ENCODE assay signal across 8 cellular contexts in the genomic region with DNA sequence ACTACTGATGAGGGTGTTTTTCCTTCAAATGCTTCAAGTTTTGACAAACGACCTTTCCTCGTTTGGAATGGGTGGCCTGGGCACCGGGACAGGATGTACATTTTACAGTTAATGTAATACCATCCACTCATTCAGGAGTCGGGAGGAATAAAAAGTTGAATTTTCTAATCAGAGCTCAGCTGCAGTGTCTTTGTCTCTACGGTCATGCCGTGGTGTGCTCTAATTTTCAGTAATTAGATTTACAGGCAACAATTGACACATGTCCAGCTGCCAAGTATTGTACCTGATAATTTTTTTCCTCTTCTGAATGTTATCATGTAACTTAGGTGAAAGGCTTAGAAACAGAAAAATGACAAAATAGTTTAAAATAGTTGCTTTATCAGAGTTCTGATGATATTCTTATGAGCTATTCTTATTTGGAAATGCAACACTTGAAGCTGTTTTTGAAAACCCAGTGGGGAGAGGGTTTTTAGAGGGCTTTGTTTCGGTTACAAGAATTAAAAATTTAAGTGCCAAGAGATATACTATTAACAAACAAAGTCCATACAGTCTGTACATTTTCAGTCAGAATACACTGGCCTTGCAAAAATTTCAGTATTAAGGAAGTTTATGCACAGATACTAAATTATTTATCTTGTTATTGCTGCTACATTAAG. TPM values are rescaled to one million over a fixed set of nuclear protein-coding genes. Genes with fewer than 3 reads are reported as not detected.
A peak's percentile ranks its signal among the peaks of the same experiment; 100 is the strongest.
DNase-seq lines count a peak whose midpoint lies in the region; ATAC-seq and TF ChIP-seq lines count a peak whose summit lies in the region.

No MANE protein-coding gene starts in this region.

- H3F3A ChIP-seq in SK-N-SH (replicated peaks; ENCODE audit: insufficient read depth) (peaks cover 34% of the 10 kb centered on the region), PC-9 (ENCODE audit: insufficient read depth, low read depth) (peaks cover 18% of the 10 kb centered on the region)

- BruUV-seq in PC-9 (replicated peaks; lab: Mats Ljungman, UMichigan): no TSS peak

- H4K20me1 ChIP-seq in SK-N-SH (ENCODE audit: insufficient read depth) (no peaks in the 10 kb centered on the region), PC-9 (ENCODE audit: insufficient read depth) (no peaks in the 10 kb centered on the region), fibroblast of lung (ENCODE audit: control insufficient read depth, extremely low read depth, insufficient read depth, low read length) (no peaks in the 10 kb centered on the region)

- no peak for TF ChIP-seq EP300 in SK-N-SH (IDR thresholded peaks at IDR 0.05; ENCODE audit: borderline replicate concordance in 1 of 2, low read depth in 1 of 2, low read length in 1 of 2)

- peaks cover 0 to 15% of the 10 kb centered on the region in 2 experiments; a peak in 3 of 4 replicates for H3K4me1 ChIP-seq in SK-N-SH (ENCODE audit: control insufficient read depth in 1 of 2, insufficient read depth in 2 of 2, low read depth in 1 of 2, low read length in 1 of 2)
- peaks cover 24% of the 10 kb centered on the region for H3K4me1 ChIP-seq in PC-9 (replicated peaks; ENCODE audit: insufficient read depth)
- H3K4me1 ChIP-seq in fibroblast of lung (ENCODE audit: control insufficient read depth, extremely low read depth, insufficient read depth, low read length): no peaks in the 10 kb centered on the region
- peaks cover 17% of the 10 kb centered on the region for H3K4me1 ChIP-seq in stomach smooth muscle (ENCODE audit: control insufficient read depth, insufficient read depth, low read length)

- POLR2A ChIA-PET in SK-N-SH (lab: Yijun Ruan, JAX): no interaction called here
- POLR2A ChIA-PET in PC-9 (lab: Charles Lee; ENCODE audit: unreplicated experiment): interaction anchor here (0.6 kb wide), 1 partner anchor 8 kb away, joined by 4 read pairs; no protein-coding TSS in a partner anchor

- H3K9me2 ChIP-seq in SK-N-SH: no peaks in the 10 kb centered on the region
- H3K9me2 ChIP-seq in PC-9 (ENCODE audit: insufficient read depth): no peaks in the 10 kb centered on the region

- no peak for TF ChIP-seq RAD21 in SK-N-SH (IDR thresholded peaks at IDR 0.05; ENCODE audit: low read length)

- no peak for ATAC-seq in SK-N-SH treated with all-trans-retinoic acid at 6 μM for 48 hours

- H3K9ac ChIP-seq in SK-N-SH: peak overlapping the region; percentile 86
- peak overlapping the region; percentile 0 for H3K9ac ChIP-seq in fibroblast of lung (ENCODE audit: insufficient read depth, low read length)
- peak overlapping the region; percentile 83 to 84 for H3K9ac ChIP-seq in stomach smooth muscle (ENCODE audit: low read length in 2 of 2)

- CTCF ChIA-PET in SK-N-SH (lab: Yijun Ruan, JAX) (interaction anchor here (1.1 to 3.7 kb wide), 4 partner anchors 10 to 218 kb away, joined by 5 to 23 read pairs (median 6); a partner anchor contains a TSS), PC-9 (lab: Charles Lee) (interaction anchor here (0.7 to 1.0 kb wide), 2 partner anchors 41 to 100 kb away, joined by 3 to 4 read pairs; no protein-coding TSS in a partner anchor)

- peaks cover 8 to 10% of the 10 kb centered on the region in 2 experiments for H3K36me3 ChIP-seq in SK-N-SH (replicated peaks in 1 of 2; ENCODE audit: control insufficient read depth in 1 of 2, insufficient read depth in 2 of 2, low read length in 1 of 2)
- no peaks in the 10 kb centered on the region for H3K36me3 ChIP-seq in PC-9 (ENCODE audit: low read depth)
- H3K36me3 ChIP-seq in fibroblast of lung (ENCODE audit: control insufficient read depth, insufficient read depth, low read length): no peaks in the 10 kb centered on the region
- no peaks in the 10 kb centered on the region for H3K36me3 ChIP-seq in stomach smooth muscle (ENCODE audit: control insufficient read depth in 2 of 2, insufficient read depth in 2 of 2, low read length in 2 of 2)

- H3K27me3 ChIP-seq in SK-N-SH (ENCODE audit: insufficient read depth) (no peaks in the 10 kb centered on the region), PC-9 (ENCODE audit: insufficient read depth, low read depth) (no peaks in the 10 kb centered on the region), fibroblast of lung (ENCODE audit: control insufficient read depth, insufficient read depth, low read length) (no peaks in the 10 kb centered on the region), stomach smooth muscle (ENCODE audit: control insufficient read depth in 1 of 2, insufficient read depth in 2 of 2, low read length in 2 of 2) (no peaks in the 10 kb centered on the region)

- H3K27ac ChIP-seq in SK-N-SH (ENCODE audit: low read depth in 2 of 2, low read length in 1 of 2) (peak overlapping the region; percentile 93 to 95), PC-9 (no peak overlapping the region), fibroblast of lung (ENCODE audit: insufficient read depth, low read length) (peak overlapping the region; percentile 90), stomach smooth muscle (ENCODE audit: low read length) (peak overlapping the region; percentile 92)

- intact Hi-C loops in PC-9 (cut with micrococcal nuclease; ENCODE audit: unreplicated experiment): loop anchor here (5.0 kb wide), 2 partner anchors 99 to 101 kb away; no protein-coding TSS in a partner anchor

- TF ChIP-seq CTCF in SK-N-SH (IDR thresholded peaks at IDR 0.05) (no peak), PC-9 (conservative IDR thresholded peaks at IDR 0.05) (no peak), fibroblast of lung (conservative IDR thresholded peaks at IDR 0.05 in 1 of 2, IDR thresholded peaks at IDR 0.05 in 1 of 2; ENCODE audit: low read depth in 1 of 2, low read length in 2 of 2) (no peak)

- WGBS in SK-N-SH (ENCODE audit: low lambda C conversion rate): 1% methylated on average over 7 of the region's 7 CpGs

- H3K4me3 ChIP-seq in SK-N-SH (ENCODE audit: low read depth in 2 of 2, low read length in 1 of 2) (peak overlapping the region; percentile 96), PC-9 (peak overlapping the region; percentile 86; the same call in 1 of the 2 replicates), fibroblast of lung (replicated peaks in 1 of 4; ENCODE audit: control extremely low read depth in 1 of 4, insufficient read depth in 1 of 4, low read depth in 3 of 4, low read length in 4 of 4) (peak overlapping the region; percentile 83 to 98 (median 91)), stomach smooth muscle (ENCODE audit: low read length in 2 of 2) (peak overlapping the region; percentile 68 to 97)

- H3K4me2 ChIP-seq in SK-N-SH (peak overlapping the region; percentile 96), PC-9 (peak overlapping the region; percentile 82), fibroblast of lung (ENCODE audit: extremely low read depth, insufficient read depth, low read length) (peak overlapping the region; percentile 44)

- DNase-seq in SK-N-SH (no peak), PC-9 (no peak), fibroblast of lung (ENCODE audit: low read depth in 2 of 2) (peak in 1 of 2 donors; percentile 43), midbrain (lab: John Stamatoyannopoulos, UW) (no peak), glomerular visceral epithelial cell (ENCODE audit: extremely low spot score) (no peak), AG20443 (ENCODE audit: low spot score) (no peak)

- peak overlapping the region; percentile 67 for H2AFZ ChIP-seq in SK-N-SH (ENCODE audit: low read depth)
- H2AFZ ChIP-seq in PC-9: peak overlapping the region; percentile 99; the same call in 1 of the 2 replicates
- H2AFZ ChIP-seq in fibroblast of lung (ENCODE audit: low read length): no peak overlapping the region

- H3K9me3 ChIP-seq in SK-N-SH: no peaks in the 10 kb centered on the region
- no peaks in the 10 kb centered on the region for H3K9me3 ChIP-seq in PC-9 (ENCODE audit: insufficient read depth, low read depth)
- no peaks in the 10 kb centered on the region for H3K9me3 ChIP-seq in fibroblast of lung (ENCODE audit: control insufficient read depth, insufficient read depth, low read depth, low read length)
- no peaks in the 10 kb centered on the region for H3K9me3 ChIP-seq in stomach smooth muscle (ENCODE audit: control insufficient read depth in 2 of 2, low read length in 2 of 2)

- H3K79me2 ChIP-seq in SK-N-SH (ENCODE audit: insufficient read depth) (peaks cover 68% of the 10 kb centered on the region), PC-9 (ENCODE audit: low read depth) (no peaks in the 10 kb centered on the region), fibroblast of lung (ENCODE audit: control insufficient read depth, insufficient read depth, low read length) (peaks cover 60% of the 10 kb centered on the region)

TF ChIP-seq in SK-N-SH, 30 proteins besides CTCF, POLR2A, EP300 and RAD21 (continues in another document):
- no peak for TF ChIP-seq ELF1 (IDR thresholded peaks at IDR 0.05)

TF ChIP-seq in SK-N-SH treated with all-trans-retinoic acid at 6 μM for 48 hours, 23 proteins besides CTCF, POLR2A, EP300 and RAD21 (continues in another document):
- no peak for TF ChIP-seq GLIS3 (CRISPR knock-in tag; IDR thresholded peaks at IDR 0.05)
- no peak for TF ChIP-seq SNAI2 (CRISPR knock-in tag; IDR thresholded peaks at IDR 0.05)
- TF ChIP-seq, protein P1, sequence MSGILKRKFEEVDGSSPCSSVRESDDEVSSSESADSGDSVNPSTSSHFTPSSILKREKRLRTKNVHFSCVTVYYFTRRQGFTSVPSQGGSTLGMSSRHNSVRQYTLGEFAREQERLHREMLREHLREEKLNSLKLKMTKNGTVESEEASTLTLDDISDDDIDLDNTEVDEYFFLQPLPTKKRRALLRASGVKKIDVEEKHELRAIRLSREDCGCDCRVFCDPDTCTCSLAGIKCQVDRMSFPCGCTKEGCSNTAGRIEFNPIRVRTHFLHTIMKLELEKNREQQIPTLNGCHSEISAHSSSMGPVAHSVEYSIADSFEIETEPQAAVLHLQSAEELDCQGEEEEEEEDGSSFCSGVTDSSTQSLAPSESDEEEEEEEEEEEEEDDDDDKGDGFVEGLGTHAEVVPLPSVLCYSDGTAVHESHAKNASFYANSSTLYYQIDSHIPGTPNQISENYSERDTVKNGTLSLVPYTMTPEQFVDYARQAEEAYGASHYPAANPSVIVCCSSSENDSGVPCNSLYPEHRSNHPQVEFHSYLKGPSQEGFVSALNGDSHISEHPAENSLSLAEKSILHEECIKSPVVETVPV (CRISPR knock-in tag; IDR thresholded peaks at IDR 0.05): no peak
- no peak for TF ChIP-seq TCF4 (CRISPR knock-in tag; IDR thresholded peaks at IDR 0.05; ENCODE audit: borderline replicate concordance)
- no peak for TF ChIP-seq ZNF70 (CRISPR knock-in tag; IDR thresholded peaks at IDR 0.05)

RNA-seq across cellular contexts. Expression of a gene that starts 1.0 kb away (rescaled TPM):
- 27.0 and 29.4 TPM in 2 replicates for polyA plus RNA-seq in SK-N-SH (2012; rRNA removed)
- 32.5 and 34.1 TPM in 2 replicates for polyA plus RNA-seq in SK-N-SH (2012; cell fraction: cytosol; rRNA removed)
- 14.5 and 18.9 TPM in 2 replicates for polyA plus RNA-seq in SK-N-SH (2012; cell fraction: nucleus; rRNA removed)
- 16.1 and 17.1 TPM in 2 replicates for total RNA-seq in PC-9 (2021)
- 19.8 and 31.5 TPM in 2 replicates for total RNA-seq in fibroblast of lung
- polyA plus RNA-seq in fibroblast of lung: 24.4 and 42.8 TPM in 2 replicates
- 22.1 and 39.4 TPM in 2 replicates for polyA plus RNA-seq in fibroblast of lung (2012)
- 5.7 and 7.2 TPM in 2 replicates for polyA minus RNA-seq in fibroblast of lung (ENCODE audit: low replicate concordance)

RNA-seq across cellular contexts. Expression of a gene that starts 11.0 kb away (rescaled TPM):
- 8.7 and 9.7 TPM in 2 replicates for polyA plus RNA-seq in SK-N-SH (2012; rRNA removed)
- polyA plus RNA-seq in SK-N-SH (2012; cell fraction: cytosol; rRNA removed): 16.1 and 20.5 TPM in 2 replicates
- polyA plus RNA-seq in SK-N-SH (2012; cell fraction: nucleus; rRNA removed): 5.2 and 8.0 TPM in 2 replicates
- 99.2 and 105 TPM in 2 replicates for total RNA-seq in PC-9 (2021)
- total RNA-seq in fibroblast of lung: 35.2 and 39.6 TPM in 2 replicates
- 40.0 and 41.6 TPM in 2 replicates for polyA plus RNA-seq in fibroblast of lung
- polyA plus RNA-seq in fibroblast of lung (2012): 54.3 and 64.6 TPM in 2 replicates
- 9.7 and 14.9 TPM in 2 replicates for polyA minus RNA-seq in fibroblast of lung (ENCODE audit: low replicate concordance)

Comparison
In these comparisons a context has a peak if more than half of its experiments do, and no peak if none do; other contexts are left out.
1. H3K4me2 ChIP-seq: peak in every context shown above with its lines; median percentile 96 in SK-N-SH; 82 in PC-9; 44 in fibroblast of lung.
2. H3K9ac ChIP-seq: peak in every context shown above with its lines; median percentile 86 in SK-N-SH; 84 in stomach smooth muscle; 0 in fibroblast of lung.